In the genomic region with DNA sequence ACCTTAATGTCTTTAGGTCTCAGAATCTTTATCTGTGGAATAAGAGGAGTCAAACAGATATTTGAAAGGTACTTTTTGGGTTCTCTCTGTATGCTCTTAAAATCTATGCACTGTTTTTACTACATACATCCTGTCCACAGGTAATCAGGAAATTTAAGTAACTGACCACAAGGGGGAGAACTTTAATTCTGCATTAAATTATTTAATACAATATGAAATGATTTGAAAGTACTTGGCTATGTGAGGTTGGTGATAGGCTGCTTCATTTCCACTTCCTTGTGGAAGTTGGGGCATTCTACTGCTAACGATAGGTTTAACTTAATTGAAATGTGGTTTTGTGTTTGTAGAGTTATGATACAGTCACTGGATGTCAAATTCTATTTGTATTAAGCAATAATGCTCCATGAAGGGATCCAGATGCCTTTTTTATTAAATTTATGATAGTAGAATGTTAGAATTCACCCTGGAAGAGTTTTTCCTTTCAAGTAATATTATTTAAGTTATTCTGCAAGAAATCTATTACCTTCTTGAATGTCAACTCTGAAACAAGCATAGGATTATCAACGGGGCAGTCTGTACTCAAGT, we compare ENCODE assay signal across 8 cellular contexts. TPM values are rescaled to one million over a fixed set of nuclear protein-coding genes. Genes with fewer than 3 reads are reported as not detected.
DNase-seq lines count a peak whose midpoint lies in the region; ATAC-seq and TF ChIP-seq lines count a peak whose summit lies in the region.

No MANE protein-coding gene starts in this region.

- H3K27ac Mint-ChIP-seq in Calu3 (ENCODE audit: unreplicated experiment): no peak overlapping the region

- no peak overlapping the region for H3K27ac ChIP-seq in RWPE1
- no peak overlapping the region for H3K27ac ChIP-seq in coronary artery

- POLR2A ChIA-PET in RWPE1 (lab: Yijun Ruan, JAX; ENCODE audit: low non-redundant PET): no interaction called here

- TF ChIP-seq CTCF in Calu3 (IDR thresholded peaks at IDR 0.05; ENCODE audit: unreplicated experiment) (no peak), RWPE1 (conservative IDR thresholded peaks at IDR 0.05; ENCODE audit: low read depth) (peak; percentile 71), coronary artery (IDR thresholded peaks at IDR 0.05) (no peak)

- intact Hi-C loops in Calu3 (cut with micrococcal nuclease; ENCODE audit: unreplicated experiment): loop anchor here (1.0 kb wide), 1 partner anchor 834 kb away; no protein-coding TSS in a partner anchor

- no peaks in the 10 kb centered on the region for H3K9me3 Mint-ChIP-seq in Calu3 (ENCODE audit: low read depth, unreplicated experiment)

- no peaks in the 10 kb centered on the region for H3K36me3 Mint-ChIP-seq in Calu3 (ENCODE audit: insufficient read depth, unreplicated experiment)

- no peak for ATAC-seq in GM18909 (IDR thresholded peaks at IDR 0.05; ENCODE audit: poor library complexity, unreplicated experiment)

- DNase-seq in Calu3 (peak; percentile 2), HCEC 1CT (peak; percentile 5), RWPE1 (ENCODE audit: low spot score) (peak; percentile 18), iPS-NIHi11 (ENCODE audit: low spot score) (peak; percentile 18), coronary artery (ENCODE audit: low spot score) (no peak), NCI-H146 (lab: John Stamatoyannopoulos, UW) (no peak)
- no peak for DNase-seq in stimulated activated CD4-positive, alpha-beta T cell treated with anti-CD3 and anti-CD28 coated beads, Interleukin-12 subunit alpha, Interleukin-12 subunit beta, amount 100 ng/mL, for 4 hours

- no TSS peak for BruUV-seq in Calu3 (replicated peaks; lab: Mats Ljungman, UMichigan)

- no peak overlapping the region for H3K4me3 ChIP-seq in coronary artery

- no peak overlapping the region for H3K4me3 Mint-ChIP-seq in Calu3 (ENCODE audit: low read depth, unreplicated experiment)

- no peaks in the 10 kb centered on the region for H3K4me1 Mint-ChIP-seq in Calu3 (ENCODE audit: low read depth, unreplicated experiment)

- CTCF ChIA-PET in Calu3 (lab: Charles Lee): interaction anchor here (0.6 kb wide), 1 partner anchor 11 kb away, joined by 9 read pairs; no protein-coding TSS in a partner anchor
- CTCF ChIA-PET in RWPE1 (lab: Yijun Ruan, JAX): no interaction called here

- no peaks in the 10 kb centered on the region for H3K27me3 Mint-ChIP-seq in Calu3 (ENCODE audit: unreplicated experiment)

RNA-seq across cellular contexts. Expression of a gene that starts 6.0 kb away (rescaled TPM):
- not detected in 2 replicates for total RNA-seq in Calu3 (2022)

RNA-seq across cellular contexts. Expression of a gene that starts 30.1 kb away (rescaled TPM):
- not detected in 2 replicates for total RNA-seq in Calu3 (2022)

Comparison
In these comparisons a context has a peak if more than half of its experiments do, and no peak if none do; other contexts are left out.
1. DNase-seq: peak in Calu3 (single experiment), HCEC 1CT (single experiment), RWPE1 (single experiment) and iPS-NIHi11 (single experiment); none in stimulated activated CD4-positive, alpha-beta T cell treated with anti-CD3 and anti-CD28 coated beads, Interleukin-12 subunit alpha, Interleukin-12 subunit beta, amount 100 ng/mL, for 4 hours (single experiment), coronary artery (single experiment) and NCI-H146 (single experiment).